15 cellular contexts compared by ENCODE assay signal in genomic region chr17:80017226-80018010, GRCh38. TPM values are rescaled to one million over a fixed set of nuclear protein-coding genes. Genes with fewer than 3 reads are reported as not detected.
DNase-seq lines count a peak whose midpoint lies in the region; ATAC-seq and TF ChIP-seq lines count a peak whose summit lies in the region.
"Had no signal": no experiment of that assay in that cellular context is flagged by ENCODE, and none has a peak within 500 bp of the region (broad histone marks: within the 10 kb centered on the region; RNA-seq: fewer than 3 reads in every experiment).

No MANE protein-coding gene starts in this region.

- DNase-seq in CD14-positive monocyte (ENCODE audit: low spot score) (peak; percentile 8), G401 (ENCODE audit: low spot score) (peak; percentile 97), cerebellar cortex (ENCODE audit: low spot score) (peak; percentile 96), NCI-H1436 (lab: John Stamatoyannopoulos, UW) (no peak)
- no peak for DNase-seq in stimulated activated effector memory CD8-positive, alpha-beta T cell treated with anti-CD3 and anti-CD28 coated beads, Interleukin-12 subunit alpha, Interleukin-12 subunit beta, amount 100 ng/mL, for 72 hours (ENCODE audit: low spot score in 2 of 2)
- no peak for DNase-seq in stimulated activated naive CD4-positive, alpha-beta T cell treated with Interleukin-2 at 50 U/mL for 16 hours (lab: John Stamatoyannopoulos, UW)
- DNase-seq: BE2C; CD8-positive, alpha-beta memory T cell; DMS153; DMS79 treated with DMSO at 0.1 percent for 48 hours; EL; GDM1; HFFc6 had no signal

- intact Hi-C loops in CD14-positive monocyte (cut with micrococcal nuclease), result no loop called here

- in situ Hi-C loops in G401 (cut with HindIII; ENCODE audit: low sequenced_read_pairs), result no loop called here

- H3K27ac Mint-ChIP-seq in CD14-positive monocyte, result no peak overlapping the region
- H3K27ac Mint-ChIP-seq in stimulated activated effector memory CD8-positive, alpha-beta T cell treated with anti-CD3 and anti-CD28 coated beads, Interleukin-12 subunit alpha, Interleukin-12 subunit beta, amount 100 ng/mL, for 72 hours, result peak overlapping the region; percentile 27
- H3K27ac Mint-ChIP-seq: HFFc6, IgD-negative memory B cell had no signal

- H3K9me3 Mint-ChIP-seq in CD14-positive monocyte, result peaks cover 0 to 10% (median 5%) of the 10 kb centered on the region in 7 donors
- H3K9me3 Mint-ChIP-seq in stimulated activated effector memory CD8-positive, alpha-beta T cell treated with anti-CD3 and anti-CD28 coated beads, Interleukin-12 subunit alpha, Interleukin-12 subunit beta, amount 100 ng/mL, for 72 hours, result no peaks in the 10 kb centered on the region
- H3K9me3 Mint-ChIP-seq: CD8-positive, alpha-beta memory T cell had no signal

- no peak for TF ChIP-seq CTCF in CD14-positive monocyte (IDR thresholded peaks at IDR 0.05)

- H3K27me3 Mint-ChIP-seq in CD14-positive monocyte (ENCODE audit: low read depth in 3 of 3), result peaks cover 0 to 1% (median 1%) of the 10 kb centered on the region in 3 donors
- H3K27me3 Mint-ChIP-seq: CD8-positive, alpha-beta memory T cell; IgD-negative memory B cell had no signal

- H3K36me3 Mint-ChIP-seq in CD14-positive monocyte, result no peaks in the 10 kb centered on the region
- no peaks in the 10 kb centered on the region for H3K36me3 Mint-ChIP-seq in stimulated activated effector memory CD8-positive, alpha-beta T cell treated with anti-CD3 and anti-CD28 coated beads, Interleukin-12 subunit alpha, Interleukin-12 subunit beta, amount 100 ng/mL, for 72 hours
- H3K36me3 Mint-ChIP-seq: IgD-negative memory B cell had no signal

- no peaks in the 10 kb centered on the region for H3K4me1 Mint-ChIP-seq in CD14-positive monocyte
- no peaks in the 10 kb centered on the region for H3K4me1 Mint-ChIP-seq in stimulated activated effector memory CD8-positive, alpha-beta T cell treated with anti-CD3 and anti-CD28 coated beads, Interleukin-12 subunit alpha, Interleukin-12 subunit beta, amount 100 ng/mL, for 72 hours
- H3K4me1 Mint-ChIP-seq: CD8-positive, alpha-beta memory T cell had no signal

- no peak overlapping the region for H3K4me3 Mint-ChIP-seq in CD14-positive monocyte
- no peak overlapping the region for H3K4me3 Mint-ChIP-seq in stimulated activated effector memory CD8-positive, alpha-beta T cell treated with anti-CD3 and anti-CD28 coated beads, Interleukin-12 subunit alpha, Interleukin-12 subunit beta, amount 100 ng/mL, for 72 hours
- H3K4me3 Mint-ChIP-seq: CD8-positive, alpha-beta memory T cell; HFFc6; IgD-negative memory B cell had no signal

- no peak for ATAC-seq in stimulated activated effector memory CD8-positive, alpha-beta T cell treated with anti-CD3 and anti-CD28 coated beads, Interleukin-12 subunit alpha, Interleukin-12 subunit beta, amount 100 ng/mL, for 72 hours
- ATAC-seq: A549 had no signal

RNA-seq across cellular contexts. Expression of gene TBC1D16, which starts 18.3 kb away (rescaled TPM):
- under 1 TPM; 0.11 to 0.27 TPM for polyA plus RNA-seq in CD14-positive monocyte
- total RNA-seq in G401 (2014; rRNA removed; shearing (Covaris generic)), result 9.6 and 21.7 TPM in 2 replicates

RNA-seq across cellular contexts. Expression of gene CCDC40, which starts 19.0 kb away (rescaled TPM):
- polyA plus RNA-seq in CD14-positive monocyte, result under 1 TPM in 1 of 2 donors, not detected in 1; 0.21 TPM
- total RNA-seq in G401 (2014; rRNA removed; shearing (Covaris generic)), result 13.7 and 14.4 TPM in 2 replicates
- polyA plus RNA-seq: CD8-positive, alpha-beta memory T cell; IgD-negative memory B cell had no signal

Comparison
In these comparisons a context has a peak if more than half of its experiments do, and no peak if none do; other contexts are left out.
1. DNase-seq: peak in CD14-positive monocyte (single experiment), G401 (single experiment) and cerebellar cortex (single experiment); none in stimulated activated effector memory CD8-positive, alpha-beta T cell treated with anti-CD3 and anti-CD28 coated beads, Interleukin-12 subunit alpha, Interleukin-12 subunit beta, amount 100 ng/mL, for 72 hours (0 of 2), stimulated activated naive CD4-positive, alpha-beta T cell treated with Interleukin-2 at 50 U/mL for 16 hours (single experiment) and NCI-H1436 (single experiment).